In the genomic region with DNA sequence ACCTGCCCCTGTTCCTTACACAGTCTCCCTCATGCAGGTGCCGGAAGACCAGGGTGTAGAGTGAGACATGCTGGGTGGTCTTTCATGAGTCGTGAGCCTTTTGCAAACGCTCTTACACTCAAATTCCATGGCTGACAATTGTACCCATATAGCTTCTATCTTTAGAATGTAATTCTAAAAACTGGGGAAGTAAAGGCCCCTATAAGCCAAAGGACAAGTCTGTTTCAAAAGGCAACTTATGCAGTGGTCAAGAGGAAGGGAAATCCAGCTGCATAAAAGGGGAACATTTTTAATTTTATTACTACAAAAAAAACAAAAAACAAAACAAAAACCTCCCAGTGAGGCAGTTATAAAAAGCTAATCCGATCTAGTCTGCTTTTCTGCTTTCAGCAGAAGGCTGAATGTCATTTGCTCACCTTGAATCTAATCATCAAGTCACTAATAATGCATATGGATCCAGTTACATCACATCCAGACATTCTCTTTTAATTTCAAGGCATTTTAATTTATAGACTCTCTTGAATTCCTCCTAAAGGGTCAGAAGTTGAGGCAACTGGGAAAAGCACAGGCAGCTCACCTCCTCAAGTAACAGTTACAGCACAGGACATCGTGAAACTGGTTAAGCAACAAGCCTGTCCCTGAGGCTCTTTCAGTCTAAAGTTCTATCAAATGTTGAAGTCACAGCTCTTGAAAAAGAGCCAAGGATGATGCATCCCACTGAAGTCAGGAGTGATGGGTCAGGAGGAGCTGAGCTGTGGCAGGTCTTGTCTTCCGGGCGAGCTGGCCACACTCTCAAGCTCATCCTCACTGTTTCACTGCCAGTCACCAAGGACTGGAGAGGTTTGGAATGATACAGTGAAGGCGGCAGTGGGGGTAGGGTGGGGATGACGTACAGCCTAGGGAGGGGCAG, we compare ENCODE assay signal across 17 cellular contexts.
DNase-seq lines count a peak whose midpoint lies in the region; ATAC-seq, FAIRE-seq and TF ChIP-seq lines count a peak whose summit lies in the region.
"Had no signal": no experiment of that assay in that cellular context is flagged by ENCODE, and none has a peak within 500 bp of the region (broad histone marks: within the 10 kb centered on the region; RNA-seq: fewer than 3 reads in every experiment).

No MANE protein-coding gene starts in this region.

- H3K36me3 ChIP-seq in IMR-90 (ENCODE audit: control insufficient read depth, insufficient read depth, low read length) (peaks cover 13% of the 10 kb centered on the region), mammary epithelial cell (ENCODE audit: insufficient read depth, low read length) (no peaks in the 10 kb centered on the region)

- H4K91ac ChIP-seq in IMR-90 (ENCODE audit: insufficient read depth, low read depth, low read length) = no peak overlapping the region

- dilution Hi-C loops in IMR-90 (cut with HindIII; ENCODE audit: low sequenced_read_pairs, unreplicated experiment) (no loop called here), mammary epithelial cell (cut with HindIII; ENCODE audit: low sequenced_read_pairs) (no loop called here)

- no peak for TF ChIP-seq CTCF in A549 (IDR thresholded peaks at IDR 0.05)
- no peak for TF ChIP-seq CTCF in IMR-90 (conservative IDR thresholded peaks at IDR 0.05; ENCODE audit: low read depth, low read length)
- TF ChIP-seq CTCF in mammary epithelial cell (conservative IDR thresholded peaks at IDR 0.05 in 1 of 2, IDR thresholded peaks at IDR 0.05 in 1 of 2; ENCODE audit: extremely low read depth in 1 of 2, insufficient read depth in 1 of 2, low read depth in 1 of 2, low read length in 2 of 2) = no peak

- H4K5ac ChIP-seq in IMR-90 (ENCODE audit: low read depth, low read length) = no peak overlapping the region

- H3K27me3 ChIP-seq in IMR-90 (ENCODE audit: control insufficient read depth, insufficient read depth, low read length) = no peaks in the 10 kb centered on the region
- no peaks in the 10 kb centered on the region for H3K27me3 ChIP-seq in mammary epithelial cell (ENCODE audit: insufficient read depth, low read length)
- H3K27me3 ChIP-seq: left lung had no signal

- H3K14ac ChIP-seq in IMR-90 (replicated peaks; ENCODE audit: low read depth, low read length) = no peak overlapping the region

- no peak overlapping the region for H3K56ac ChIP-seq in IMR-90 (ENCODE audit: extremely low read depth, insufficient read depth, low read length)

- H2BK20ac ChIP-seq in IMR-90 (ENCODE audit: low read depth, low read length) = no peak overlapping the region

- H3K4me2 ChIP-seq in A549 = no peak overlapping the region
- no peak overlapping the region for H3K4me2 ChIP-seq in IMR-90 (ENCODE audit: low read depth, low read length)
- H3K4me2 ChIP-seq in mammary epithelial cell (ENCODE audit: insufficient read depth, low read depth, low read length) = no peak overlapping the region

- POLR2A ChIA-PET in A549 (lab: Yijun Ruan, JAX) (no interaction called here), IMR-90 (lab: Charles Lee; ENCODE audit: unreplicated experiment) (no interaction called here)

- TF ChIP-seq POLR2A in A549 (IDR thresholded peaks at IDR 0.05; ENCODE audit: low read length) (no peak), IMR-90 (IDR thresholded peaks at IDR 0.05; ENCODE audit: low read depth, low read length) (no peak)

- H3K9ac ChIP-seq in IMR-90 (ENCODE audit: low read depth, low read length) = no peak overlapping the region
- no peak overlapping the region for H3K9ac ChIP-seq in mammary epithelial cell (ENCODE audit: insufficient read depth, low read length)

- ATAC-seq in A549 (peak; percentile 40 to 66; a peak in 4 of 6 replicates), IMR-90 (ENCODE audit: low read depth) (no peak; the same call in none of the 2 replicates), GM21529 (IDR thresholded peaks at IDR 0.05; ENCODE audit: unreplicated experiment) (no peak), HG02970 (IDR thresholded peaks at IDR 0.05; ENCODE audit: low FRiP score, unreplicated experiment) (no peak)
- ATAC-seq: activated naive CD8-positive, alpha-beta T cell treated with anti-CD3 and anti-CD28 coated beads, Interleukin-2, amount 50 U/mL, for 24 hours; left lung had no signal

- H4K20me1 ChIP-seq in IMR-90 (ENCODE audit: insufficient read depth, low read length) = no peaks in the 10 kb centered on the region
- no peaks in the 10 kb centered on the region for H4K20me1 ChIP-seq in mammary epithelial cell (ENCODE audit: insufficient read depth, low read length)

- peaks cover 11% of the 10 kb centered on the region for H3K9me3 ChIP-seq in A549
- no peaks in the 10 kb centered on the region for H3K9me3 ChIP-seq in IMR-90 (ENCODE audit: control insufficient read depth, insufficient read depth, low read length)
- H3K9me3 ChIP-seq in mammary epithelial cell (replicated peaks; ENCODE audit: insufficient read depth, low read length) = no peaks in the 10 kb centered on the region
- H3K9me3 ChIP-seq: left lung had no signal

- H3K18ac ChIP-seq in IMR-90 (ENCODE audit: low read depth, low read length) = no peak overlapping the region

- no peak for FAIRE-seq in A549 (lab: Jason Lieb, UNC)

- H3K4me1 ChIP-seq in A549 = peaks cover 5% of the 10 kb centered on the region; the same call in 2 of the 3 replicates
- H3K4me1 ChIP-seq in IMR-90 (ENCODE audit: control insufficient read depth, insufficient read depth, low read length) = 0 out of 2 replicates have a peak, but pooled peaks cover 2% of the 10 kb centered on the region
- peaks cover 29% of the 10 kb centered on the region for H3K4me1 ChIP-seq in mammary epithelial cell (ENCODE audit: insufficient read depth, low read length)

- H3K4me3 ChIP-seq in A549 (no peak overlapping the region), IMR-90 (ENCODE audit: insufficient read depth, low read depth, low read length) (no peak overlapping the region), mammary epithelial cell (replicated peaks in 1 of 3; ENCODE audit: insufficient read depth in 1 of 3, low read depth in 2 of 3, low read length in 3 of 3) (no peak overlapping the region)
- H3K4me3 ChIP-seq: left lung had no signal

- in situ Hi-C loops in IMR-90 (cut with MboI; ENCODE audit: low sequenced_read_pairs) (no loop called here), mammary epithelial cell (cut with MboI; ENCODE audit: low sequenced_read_pairs in 2 of 2) (no loop called here)

- H3K79me2 ChIP-seq in mammary epithelial cell (ENCODE audit: insufficient read depth, low read length) = no peaks in the 10 kb centered on the region

- H3K27ac ChIP-seq in A549 (peak overlapping the region in 1 of 2 experiments; percentile 16; a peak in 1 of 6 replicates), IMR-90 (ENCODE audit: insufficient read depth, low read length) (no peak overlapping the region), mammary epithelial cell (ENCODE audit: insufficient read depth, low read depth, low read length) (peak overlapping the region; percentile 25)

- no peak overlapping the region for H3K23ac ChIP-seq in IMR-90 (ENCODE audit: low read depth, low read length)

- WGBS in A549 (ENCODE audit: missing lambda C conversion rate) = 89% methylated on average over 9 of the region's 9 CpGs
- WGBS in IMR-90 (ENCODE audit: extremely low coverage in 2 of 2, insufficient read length in 1 of 2), 2 experiments = no CpG with 5 or more reads among the region's 9 CpGs
- 68% methylated on average over 9 of the region's 9 CpGs for WGBS in mammary epithelial cell (ENCODE audit: low coverage, missing lambda C conversion rate)

- H2AFZ ChIP-seq in IMR-90 (replicated peaks; ENCODE audit: low read length, poor library complexity) (no peak overlapping the region), mammary epithelial cell (ENCODE audit: low read depth, low read length) (no peak overlapping the region)

- H3K4ac ChIP-seq in IMR-90 (ENCODE audit: low read depth, low read length) = no peak overlapping the region

- BruUV-seq in IMR-90 (replicated peaks; lab: Mats Ljungman, UMichigan) (no TSS peak), mammary epithelial cell (replicated peaks; lab: Mats Ljungman, UMichigan) (no TSS peak)

- intact Hi-C loops in IMR-90 (cut with micrococcal nuclease) = no loop called here
- intact Hi-C loops in mammary epithelial cell (cut with micrococcal nuclease) = no loop called here

- no peak overlapping the region; the same call in 1 of the 2 replicates for H2AK5ac ChIP-seq in IMR-90 (ENCODE audit: low read depth, low read length)

- peaks cover 0 to 10% of the 10 kb centered on the region in 2 experiments; a peak in 1 of 4 replicates for H3K79me1 ChIP-seq in IMR-90 (ENCODE audit: low read depth in 1 of 2, low read length in 2 of 2)

- H2BK5ac ChIP-seq in IMR-90 (ENCODE audit: low read depth, low read length, poor library complexity, severe bottlenecking) = no peak overlapping the region

- no peak overlapping the region for H2BK120ac ChIP-seq in IMR-90 (ENCODE audit: low read depth, low read length)

- H4K8ac ChIP-seq in IMR-90 (ENCODE audit: low read depth in 2 of 2, low read length in 2 of 2) = no peak overlapping the region

- TF ChIP-seq EP300 in A549 (IDR thresholded peaks at IDR 0.05) = no peak

- DNase-seq in A549 (ENCODE audit: low read depth in 1 of 2, low spot score in 1 of 2) (no peak), IMR-90 (peak; percentile 72), mammary epithelial cell (peak; percentile 95), kidney tubule cell (ENCODE audit: low spot score) (peak; percentile 58), HUDEP-2 (lab: John Stamatoyannopoulos, UW; ENCODE audit: unreplicated experiment in 76 of 76) (no peak), GM19240 (ENCODE audit: insufficient read length, low spot score) (no peak)
- DNase-seq: activated naive CD8-positive, alpha-beta T cell treated with anti-CD3 and anti-CD28 coated beads, Interleukin-2, amount 50 U/mL, for 24 hours; activated T-cell treated with anti-CD3 and anti-CD28 coated beads, Interleukin-2, amount 50 U/mL, for 24 hours; Calu3; hypothalamus; left lung; NCI-H2081 treated with DMSO at 0.1 percent for 48 hours; NCI-H69; RPMI8226; stimulated activated naive CD4-positive, alpha-beta T cell treated with Interleukin-2 at 50 U/mL for 16 hours had no signal

- CTCF ChIA-PET in A549 (lab: Yijun Ruan, JAX) = interaction anchor here (0.7 to 2.5 kb wide), 2 partner anchors 18 to 203 kb away, joined by 3 to 6 read pairs; no protein-coding TSS in a partner anchor
- CTCF ChIA-PET in IMR-90 (lab: Yijun Ruan, JAX) = interaction anchor here (0.5 kb wide), 1 partner anchor 1967 kb away, joined by 4 read pairs; no protein-coding TSS in a partner anchor
- CTCF ChIA-PET in mammary epithelial cell (lab: Charles Lee; ENCODE audit: low non-redundant PET) = no interaction called here

- no peak overlapping the region for H2BK15ac ChIP-seq in IMR-90 (ENCODE audit: low read depth, low read length)

- H2AK9ac ChIP-seq in IMR-90 (replicated peaks; ENCODE audit: low read depth, low read length, poor library complexity) = peak overlapping the region; percentile 12

- no peak for TF ChIP-seq RAD21 in A549 (conservative IDR thresholded peaks at IDR 0.05 in 1 of 2, IDR thresholded peaks at IDR 0.05 in 1 of 2)
- no peak for TF ChIP-seq RAD21 in IMR-90 (IDR thresholded peaks at IDR 0.05; ENCODE audit: low read length)

- 0 out of 2 replicates have a peak, but pooled peaks cover 3% of the 10 kb centered on the region for H3K9me1 ChIP-seq in IMR-90 (ENCODE audit: insufficient read depth, low read length)

TF ChIP-seq in A549, 52 proteins besides CTCF, POLR2A, EP300 and RAD21 (continues in another document):
- no peak for TF ChIP-seq CBX2 (IDR thresholded peaks at IDR 0.05; ENCODE audit: borderline replicate concordance, low read depth)

TF ChIP-seq in IMR-90, 13 proteins besides CTCF, POLR2A, EP300 and RAD21 (continues in another document):
- TF ChIP-seq CEBPB (IDR thresholded peaks at IDR 0.05; ENCODE audit: low read depth, low read length) = peak; percentile 20; the same call in 1 of the 2 replicates

Comparison
In these comparisons a context has a peak if more than half of its experiments do, and no peak if none do; other contexts are left out.
1. ATAC-seq: peak in A549 (2 of 2); none in IMR-90 (single experiment), GM21529 (single experiment) and HG02970 (single experiment).
2. DNase-seq: peak in IMR-90 (single experiment), mammary epithelial cell (single experiment) and kidney tubule cell (single experiment); none in A549 (0 of 2), HUDEP-2 (0 of 76) and GM19240 (single experiment).